Comparison of ENCODE assay signal across 19 cellular contexts in genomic region chr20:4597215-4597614, GRCh38.
DNase-seq lines count a peak whose midpoint lies in the region; ATAC-seq, FAIRE-seq and TF ChIP-seq lines count a peak whose summit lies in the region.
"Had no signal": no experiment of that assay in that cellular context is flagged by ENCODE, and none has a peak within 500 bp of the region (broad histone marks: within the 10 kb centered on the region; RNA-seq: fewer than 3 reads in every experiment).

No MANE protein-coding gene starts in this region.

- POLR2A ChIA-PET in A549 (lab: Yijun Ruan, JAX): no interaction called here
- POLR2A ChIA-PET in K562 (lab: Yijun Ruan, JAX): no interaction called here

- H3K4me2 ChIP-seq in A549 (no peak overlapping the region), K562 (ENCODE audit: insufficient read depth, low read length) (no peak overlapping the region)
- H3K4me2 ChIP-seq: BLaER1 treated with 17β-estradiol and CSF1 and Interleukin-3, amounts not matched to agents 10 nM and 100 nM had no signal

- no peaks in the 10 kb centered on the region for H3K79me2 ChIP-seq in K562 (ENCODE audit: control insufficient read depth, insufficient read depth, low read length)

- CTCF ChIA-PET in A549 (lab: Yijun Ruan, JAX) (interaction anchor here (0.5 to 7.1 kb wide), 3 partner anchors 162 to 491 kb away, joined by 3 to 67 read pairs (median 6); no protein-coding TSS in a partner anchor), K562 (lab: Yijun Ruan, JAX; ENCODE audit: low intra/inter-chr PET ratio) (no interaction called here)

- H4K20me1 ChIP-seq in K562 (replicated peaks; ENCODE audit: control insufficient read depth, insufficient read depth, low read length): no peaks in the 10 kb centered on the region
- H4K20me1 ChIP-seq: BLaER1 treated with 17β-estradiol and CSF1 and Interleukin-3, amounts not matched to agents 10 nM and 100 nM had no signal

- no peak for DNase-seq in A549 (ENCODE audit: low read depth in 1 of 2, low spot score in 1 of 2)
- DNase-seq in K562 (ENCODE audit: extremely low read depth in 1 of 4, low spot score in 3 of 4): no peak
- peak; percentile 39 for DNase-seq in esophagus muscularis mucosa (ENCODE audit: extremely low spot score)
- no peak for DNase-seq in superior temporal gyrus (ENCODE audit: extremely low spot score)
- DNase-seq in H54 (ENCODE audit: insufficient read length, low spot score): no peak
- DNase-seq: ACHN; AML-193; Caco-2; Calu3; CD4-positive, alpha-beta T cell; CD8-positive, alpha-beta T cell; DMS79 treated with DMSO at 0.1 percent for 48 hours; GF-D8 had no signal

- intact Hi-C loops in K562 (cut with micrococcal nuclease): no loop called here
- intact Hi-C loops in esophagus muscularis mucosa (cut with DNase I): no loop called here

- H3K27ac ChIP-seq in A549 (no peak overlapping the region), K562 (ENCODE audit: extremely low read depth, low read depth, low read length) (no peak overlapping the region), esophagus muscularis mucosa (replicated peaks in 1 of 4) (no peak overlapping the region)
- H3K27ac ChIP-seq: 22Rv1; BLaER1 treated with 17β-estradiol and CSF1 and Interleukin-3, amounts not matched to agents 10 nM and 100 nM; C4-2B had no signal

- BruUV-seq in K562 (replicated peaks; lab: Mats Ljungman, UMichigan): no TSS peak

- H3K36me3 ChIP-seq in K562 (ENCODE audit: control insufficient read depth, insufficient read depth, low read length) (no peaks in the 10 kb centered on the region), esophagus muscularis mucosa (no peaks in the 10 kb centered on the region)
- H3K36me3 ChIP-seq: BLaER1 treated with 17β-estradiol and CSF1 and Interleukin-3, amounts not matched to agents 10 nM and 100 nM had no signal

- no peak for ATAC-seq in A549
- no peak for ATAC-seq in K562
- ATAC-seq: CD8-positive, alpha-beta T cell had no signal

- H3K4me1 ChIP-seq in A549 (peaks cover 12% of the 10 kb centered on the region), K562 (replicated peaks in 1 of 2; ENCODE audit: control insufficient read depth in 2 of 2, insufficient read depth in 2 of 2, low read length in 2 of 2) (peaks cover 0 to 6% of the 10 kb centered on the region in 2 experiments; a peak in 1 of 5 replicates), esophagus muscularis mucosa (peaks cover 13 to 18% (median 16%) of the 10 kb centered on the region in 4 donors)

- no peaks in the 10 kb centered on the region for H3K9me3 ChIP-seq in A549
- H3K9me3 ChIP-seq in K562 (replicated peaks; ENCODE audit: control insufficient read depth, insufficient read depth, low read depth, low read length): no peaks in the 10 kb centered on the region
- no peaks in the 10 kb centered on the region for H3K9me3 ChIP-seq in esophagus muscularis mucosa
- H3K9me3 ChIP-seq: Caco-2 had no signal

- TF ChIP-seq POLR2A in A549 (IDR thresholded peaks at IDR 0.05; ENCODE audit: low read length): no peak
- no peak for TF ChIP-seq POLR2A in K562 (conservative IDR thresholded peaks at IDR 0.05)
- TF ChIP-seq POLR2A in esophagus muscularis mucosa (IDR thresholded peaks at IDR 0.05; ENCODE audit: low read depth): no peak
- no peak for TF ChIP-seq POLR2A in H54 (IDR thresholded peaks at IDR 0.05; ENCODE audit: low read depth, low read length)

- no peak overlapping the region for H2AFZ ChIP-seq in K562 (ENCODE audit: low read depth, low read length)

- H3K27me3 ChIP-seq in K562 (ENCODE audit: control insufficient read depth in 2 of 2, insufficient read depth in 2 of 2, low read length in 2 of 2): peaks cover 0 to 8% of the 10 kb centered on the region in 2 experiments; a peak in 2 of 5 replicates
- H3K27me3 ChIP-seq in esophagus muscularis mucosa: peaks cover 0 to 18% (median 0%) of the 10 kb centered on the region in 4 donors
- H3K27me3 ChIP-seq: BLaER1 treated with 17β-estradiol and CSF1 and Interleukin-3, amounts not matched to agents 10 nM and 100 nM had no signal

- no peaks in the 10 kb centered on the region for H3K9me1 ChIP-seq in K562 (ENCODE audit: control insufficient read depth, insufficient read depth, low read length)

- 66% methylated on average over 5 of the region's 5 CpGs for WGBS in A549 (ENCODE audit: missing lambda C conversion rate)
- WGBS in K562 (ENCODE audit: insufficient coverage, low coverage, missing lambda C conversion rate): 6% methylated on average over 5 of the region's 5 CpGs
- 92% methylated on average over 5 of the region's 5 CpGs for WGBS in esophagus muscularis mucosa

- in situ Hi-C loops in K562 (cut with MboI): no loop called here

- FAIRE-seq in A549 (lab: Jason Lieb, UNC): no peak
- FAIRE-seq in K562 (lab: Jason Lieb, UNC): no peak
- no peak for FAIRE-seq in H54 (lab: Jason Lieb, UNC)
- FAIRE-seq: D721Med, G401.6, GM12891 had no signal

- H3K9ac ChIP-seq in K562 (ENCODE audit: insufficient read depth in 1 of 2, low read depth in 2 of 2, low read length in 2 of 2): no peak overlapping the region
- H3K9ac ChIP-seq: BLaER1 treated with 17β-estradiol and CSF1 and Interleukin-3, amounts not matched to agents 10 nM and 100 nM had no signal

- TF ChIP-seq CTCF in A549 (IDR thresholded peaks at IDR 0.05): no peak
- no peak for TF ChIP-seq CTCF in K562 (IDR thresholded peaks at IDR 0.05 in 2 of 3, conservative IDR thresholded peaks at IDR 0.05 in 1 of 3; ENCODE audit: insufficient read depth in 2 of 3, low read depth in 1 of 3, low read length in 3 of 3)
- no peak for TF ChIP-seq CTCF in esophagus muscularis mucosa (IDR thresholded peaks at IDR 0.05)

- no peak for TF ChIP-seq RAD21 in A549 (conservative IDR thresholded peaks at IDR 0.05 in 1 of 2, IDR thresholded peaks at IDR 0.05 in 1 of 2)
- TF ChIP-seq RAD21 in K562 (CRISPR knock-in tag; conservative IDR thresholded peaks at IDR 0.05 in 1 of 2, IDR thresholded peaks at IDR 0.05 in 1 of 2): no peak

- no peak for TF ChIP-seq EP300 in A549 (IDR thresholded peaks at IDR 0.05)
- TF ChIP-seq EP300 in K562 (IDR thresholded peaks at IDR 0.05; ENCODE audit: low read length): no peak
- no peak for TF ChIP-seq EP300 in esophagus muscularis mucosa (IDR thresholded peaks at IDR 0.05)

- H3K4me3 ChIP-seq in A549 (no peak overlapping the region), K562 (no peak overlapping the region), esophagus muscularis mucosa (no peak overlapping the region)
- H3K4me3 ChIP-seq: BLaER1 treated with 17β-estradiol and CSF1 and Interleukin-3, amounts not matched to agents 10 nM and 100 nM had no signal

TF ChIP-seq in A549, 52 proteins besides CTCF, POLR2A, EP300 and RAD21:
- TF ChIP-seq TFCP2L1 (CRISPR knock-in tag; IDR thresholded peaks at IDR 0.05) (no peak), KDM1A (IDR thresholded peaks at IDR 0.05; ENCODE audit: low read depth) (0 out of 2 replicates have a peak, but pooled peaks have one; percentile 61)
TF ChIP-seq in A549: peak in this region for 1.

TF ChIP-seq in K562, 482 proteins besides CTCF, POLR2A, EP300 and RAD21:
- TF ChIP-seq ZNF696 (CRISPR knock-in tag; conservative IDR thresholded peaks at IDR 0.05) (no peak), ZNF316 (IDR thresholded peaks at IDR 0.05) (no peak), ZNF146 (CRISPR knock-in tag; IDR thresholded peaks at IDR 0.05; ENCODE audit: unreplicated experiment) (peak; percentile 63), MBD2 (IDR thresholded peaks at IDR 0.05; ENCODE audit: borderline replicate concordance, low read depth) (no peak), RBM25 (IDR thresholded peaks at IDR 0.05; ENCODE audit: low read depth, low read length, severe bottlenecking) (peak; percentile 47), MLLT1 (IDR thresholded peaks at IDR 0.05) (no peak)

Comparison
In these comparisons a context has a peak if more than half of its experiments do, and no peak if none do; other contexts are left out.
1. Of the 35 proteins assayed by ChIP-seq in both K562 and A549: peak only in K562: none; only in A549: KDM1A; in both: none; in neither: 34.